ENCODE assay signal across 10 cellular contexts in the genomic region with DNA sequence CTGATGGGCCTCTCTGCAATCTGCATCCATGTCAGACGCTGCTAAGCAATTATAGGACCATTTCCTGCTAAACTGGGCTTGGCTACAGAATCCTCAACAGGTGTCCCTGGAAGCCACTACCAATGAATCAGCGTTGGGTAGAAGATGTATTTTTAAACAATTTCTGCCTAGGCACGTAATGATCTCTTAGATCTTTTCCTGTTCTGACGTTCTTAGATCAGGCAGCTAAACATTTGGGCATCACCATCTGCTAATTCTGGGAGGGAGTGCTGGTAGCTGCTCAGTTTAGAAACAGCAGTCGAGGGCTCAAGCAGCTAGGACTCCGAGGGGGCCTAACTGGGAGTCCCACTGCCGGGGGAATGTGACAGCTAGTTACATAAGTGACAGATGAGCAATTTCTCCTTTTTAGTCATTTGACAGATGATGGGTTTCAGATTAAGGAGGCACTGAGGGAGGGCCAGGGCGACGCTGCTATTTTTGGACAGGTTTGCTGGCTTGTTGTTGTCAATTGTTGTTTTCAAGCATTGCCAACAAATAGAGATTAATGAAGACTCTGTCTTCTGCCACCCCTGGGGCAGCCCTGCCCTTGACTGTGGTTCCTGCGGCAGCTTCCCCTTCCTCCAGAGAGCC.
DNase-seq lines count a peak whose midpoint lies in the region; ATAC-seq and TF ChIP-seq lines count a peak whose summit lies in the region.
"Had no signal": no experiment of that assay in that cellular context is flagged by ENCODE, and none has a peak within 500 bp of the region (broad histone marks: within the 10 kb centered on the region; RNA-seq: fewer than 3 reads in every experiment).

No MANE protein-coding gene starts in this region.

- H3K4me1 ChIP-seq in right cardiac atrium (ENCODE audit: control insufficient read depth, insufficient read depth, low read length) (peaks cover 3% of the 10 kb centered on the region), upper lobe of right lung (no peaks in the 10 kb centered on the region), MM.1S (ENCODE audit: low read length) (no peaks in the 10 kb centered on the region)

- TF ChIP-seq CTCF in upper lobe of right lung (IDR thresholded peaks at IDR 0.05) = no peak
- no peak for TF ChIP-seq CTCF in MM.1S (IDR thresholded peaks at IDR 0.05; ENCODE audit: low read length)

- 24% methylated on average over 10 of the region's 10 CpGs for WGBS in right cardiac atrium

- H3K9me3 ChIP-seq in right cardiac atrium (ENCODE audit: control insufficient read depth, low read length) (no peaks in the 10 kb centered on the region), upper lobe of right lung (no peaks in the 10 kb centered on the region), MM.1S (replicated peaks; ENCODE audit: insufficient read depth, low read length) (no peaks in the 10 kb centered on the region)

- no peak overlapping the region for H3K27ac Mint-ChIP-seq in activated T-helper 1 cell treated with anti-CD3 and anti-CD28 coated beads, Interleukin-12 subunit alpha, Interleukin-12 subunit beta, Interleukin-2, Interleukin-4 antibody, amounts not matched to agents 30 ng/mL and 10 ng/mL and 1 ng/mL, durations not matched to agents 14 hours and 24 hours and 36 hours

- no peaks in the 10 kb centered on the region for H3K36me3 Mint-ChIP-seq in activated T-helper 1 cell treated with anti-CD3 and anti-CD28 coated beads, Interleukin-12 subunit alpha, Interleukin-12 subunit beta, Interleukin-2, Interleukin-4 antibody, amounts not matched to agents 30 ng/mL and 10 ng/mL and 1 ng/mL, durations not matched to agents 14 hours and 24 hours and 36 hours (ENCODE audit: low read depth)

- no peaks in the 10 kb centered on the region for H3K4me1 Mint-ChIP-seq in activated T-helper 1 cell treated with anti-CD3 and anti-CD28 coated beads, Interleukin-12 subunit alpha, Interleukin-12 subunit beta, Interleukin-2, Interleukin-4 antibody, amounts not matched to agents 30 ng/mL and 10 ng/mL and 1 ng/mL, durations not matched to agents 14 hours and 24 hours and 36 hours (ENCODE audit: low read depth)

- H3K9me3 Mint-ChIP-seq in activated T-helper 1 cell treated with anti-CD3 and anti-CD28 coated beads, Interleukin-12 subunit alpha, Interleukin-12 subunit beta, Interleukin-2, Interleukin-4 antibody, amounts not matched to agents 30 ng/mL and 10 ng/mL and 1 ng/mL, durations not matched to agents 14 hours and 24 hours and 36 hours = no peaks in the 10 kb centered on the region

- no peaks in the 10 kb centered on the region for H4K20me1 ChIP-seq in MM.1S (ENCODE audit: insufficient read depth, low read length)

- no peaks in the 10 kb centered on the region for H3K79me2 ChIP-seq in MM.1S (ENCODE audit: low read length)

- H3K9ac ChIP-seq in MM.1S (ENCODE audit: low read length) = no peak overlapping the region

- no peaks in the 10 kb centered on the region for H3F3A ChIP-seq in MM.1S (ENCODE audit: insufficient read depth, low read length)

- intact Hi-C loops in right cardiac atrium (cut with DNase I) = no loop called here
- intact Hi-C loops in upper lobe of right lung (cut with DNase I) = no loop called here
- intact Hi-C loops in activated T-helper 1 cell treated with anti-CD3 and anti-CD28 coated beads, Interleukin-12 subunit alpha, Interleukin-12 subunit beta, Interleukin-2, Interleukin-4 antibody, amounts not matched to agents 30 ng/mL and 10 ng/mL and 1 ng/mL, durations not matched to agents 14 hours and 24 hours and 36 hours (cut with micrococcal nuclease) = no loop called here

- DNase-seq in right cardiac atrium = no peak
- DNase-seq in GF-D8 (lab: John Stamatoyannopoulos, UW) = no peak
- no peak for DNase-seq in upper lobe of right lung
- no peak for DNase-seq in MM.1S
- DNase-seq in activated T-helper 1 cell treated with anti-CD3 and anti-CD28 coated beads, Interleukin-12 subunit alpha, Interleukin-12 subunit beta, Interleukin-2, Interleukin-4 antibody, amounts not matched to agents 30 ng/mL and 10 ng/mL and 1 ng/mL, durations not matched to agents 14 hours and 24 hours and 36 hours (ENCODE audit: low spot score) = no peak
- DNase-seq: NCI-H526 treated with DMSO at 0.1 percent for 48 hours had no signal

- H3K4me3 Mint-ChIP-seq in activated T-helper 1 cell treated with anti-CD3 and anti-CD28 coated beads, Interleukin-12 subunit alpha, Interleukin-12 subunit beta, Interleukin-2, Interleukin-4 antibody, amounts not matched to agents 30 ng/mL and 10 ng/mL and 1 ng/mL, durations not matched to agents 14 hours and 24 hours and 36 hours = no peak overlapping the region

- H3K27me3 ChIP-seq in right cardiac atrium (ENCODE audit: control insufficient read depth, insufficient read depth) (no peaks in the 10 kb centered on the region), upper lobe of right lung (no peaks in the 10 kb centered on the region), MM.1S (replicated peaks; ENCODE audit: insufficient read depth, low read length) (no peaks in the 10 kb centered on the region)

- H3K27ac ChIP-seq in right cardiac atrium (ENCODE audit: low read length) = peak overlapping the region; percentile 88
- H3K27ac ChIP-seq in upper lobe of right lung = no peak overlapping the region
- H3K27ac ChIP-seq in MM.1S (ENCODE audit: low read length) = no peak overlapping the region
- H3K27ac ChIP-seq: HL-60 had no signal

- no peaks in the 10 kb centered on the region for H3K9me2 ChIP-seq in MM.1S (replicated peaks; ENCODE audit: insufficient read depth, low read length)

- H3K4me3 ChIP-seq in right cardiac atrium (ENCODE audit: low read length) = no peak overlapping the region
- H3K4me3 ChIP-seq in upper lobe of right lung = no peak overlapping the region
- H3K4me3 ChIP-seq in MM.1S (ENCODE audit: low read length) = no peak overlapping the region

- H3K4me2 ChIP-seq in MM.1S (ENCODE audit: low read depth, low read length) = no peak overlapping the region

- ATAC-seq in GM18519 (IDR thresholded peaks at IDR 0.05; ENCODE audit: low FRiP score, unreplicated experiment) = peak; percentile 92
- peak; percentile 80 for ATAC-seq in GM21786 (IDR thresholded peaks at IDR 0.05; ENCODE audit: unreplicated experiment)
- peak; percentile 79 for ATAC-seq in HG03558 (IDR thresholded peaks at IDR 0.05; ENCODE audit: extremely low read depth, unreplicated experiment)
- ATAC-seq in right cardiac atrium = peak; percentile 8 to 43
- ATAC-seq in upper lobe of right lung = no peak

- H3K27me3 Mint-ChIP-seq in activated T-helper 1 cell treated with anti-CD3 and anti-CD28 coated beads, Interleukin-12 subunit alpha, Interleukin-12 subunit beta, Interleukin-2, Interleukin-4 antibody, amounts not matched to agents 30 ng/mL and 10 ng/mL and 1 ng/mL, durations not matched to agents 14 hours and 24 hours and 36 hours (ENCODE audit: insufficient read depth) = no peaks in the 10 kb centered on the region

- H3K36me3 ChIP-seq in upper lobe of right lung (no peaks in the 10 kb centered on the region), MM.1S (replicated peaks; ENCODE audit: insufficient read depth, low read length) (no peaks in the 10 kb centered on the region)

- no peak overlapping the region for H2AFZ ChIP-seq in MM.1S (ENCODE audit: low read length)
